Comparison of ENCODE assay signal across 8 cellular contexts in the genomic region with DNA sequence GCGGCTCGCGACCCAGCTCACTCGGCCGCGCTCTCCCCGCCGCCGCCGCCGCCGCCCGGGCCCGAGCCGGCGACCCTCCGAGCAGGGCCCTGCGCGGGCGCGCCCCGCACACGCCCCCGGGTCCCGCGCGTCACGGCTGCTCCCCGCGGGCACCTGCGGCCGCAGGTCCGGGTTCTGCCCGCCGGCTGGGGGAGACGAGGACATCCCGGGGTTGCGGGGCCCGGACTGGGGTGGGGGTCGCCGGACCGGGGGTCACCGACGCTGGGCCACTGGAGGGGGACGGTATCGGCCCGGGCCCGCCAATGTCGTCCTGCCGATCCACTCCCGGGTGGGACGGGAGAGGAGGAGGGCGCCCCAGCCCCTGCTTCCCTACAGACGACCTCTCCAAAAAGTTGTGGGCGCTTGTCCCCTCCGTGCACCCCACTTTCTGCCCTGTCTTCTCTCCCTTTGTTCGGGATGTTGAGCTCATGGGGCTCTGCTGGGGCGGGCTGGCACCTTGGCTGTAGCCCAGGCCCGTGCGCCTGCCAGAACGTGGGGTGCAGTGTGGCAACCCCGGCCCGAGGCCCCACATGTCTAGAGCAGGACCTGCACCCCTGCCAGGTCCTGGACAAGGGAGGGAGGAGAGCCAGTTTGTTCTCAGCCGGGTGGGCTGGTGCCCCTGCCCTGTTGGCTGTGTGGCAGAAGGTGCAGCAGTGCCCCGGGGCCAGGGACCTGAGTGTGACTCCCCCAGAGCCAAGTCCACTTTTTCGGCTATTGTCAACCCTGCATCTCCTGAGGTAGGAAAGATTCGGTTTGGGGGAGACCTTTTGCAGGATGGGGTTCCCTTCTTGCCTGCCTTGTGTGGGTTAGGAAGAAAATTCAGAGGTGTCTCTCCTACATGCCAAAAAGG. TPM values are rescaled to one million over a fixed set of nuclear protein-coding genes. Genes with fewer than 3 reads are reported as not detected.
DNase-seq lines count a peak whose midpoint lies in the region; ATAC-seq and TF ChIP-seq lines count a peak whose summit lies in the region.

No MANE protein-coding gene starts in this region.

- peaks cover 8% of the 10 kb centered on the region for H3K4me1 ChIP-seq in HAP-1
- H3K4me1 ChIP-seq in skeletal muscle satellite cell (ENCODE audit: control insufficient read depth, insufficient read depth, low read length), result peaks cover 17% of the 10 kb centered on the region

- intact Hi-C loops in left cardiac atrium (cut with DNase I), result loop anchor here (5.0 to 10.0 kb wide), 3 partner anchors 85 to 150 kb away; no protein-coding TSS in a partner anchor

- H3K4me3 ChIP-seq in AG09309 (ENCODE audit: control insufficient read depth, low read depth, low read length), result peak overlapping the region; percentile 80
- H3K4me3 ChIP-seq in HAP-1, result peak overlapping the region; percentile 53
- peak overlapping the region; percentile 82 for H3K4me3 ChIP-seq in skeletal muscle satellite cell (ENCODE audit: low read length)

- H3K27ac Mint-ChIP-seq in activated T-cell treated with anti-CD3 and anti-CD28 coated beads, Interleukin-2, amount 50 U/mL, for 72 hours, result peak overlapping the region; percentile 90

- no peaks in the 10 kb centered on the region for H3K9me3 Mint-ChIP-seq in activated T-cell treated with anti-CD3 and anti-CD28 coated beads, Interleukin-2, amount 50 U/mL, for 72 hours

- peak overlapping the region; percentile 78 for H3K9ac ChIP-seq in skeletal muscle satellite cell (ENCODE audit: low read depth, low read length)

- TF ChIP-seq CTCF in AG09309 (IDR thresholded peaks at IDR 0.05; ENCODE audit: control insufficient read depth, insufficient read depth, low read depth, low read length, missing control alignments), result no peak

- H3K36me3 Mint-ChIP-seq in activated T-cell treated with anti-CD3 and anti-CD28 coated beads, Interleukin-2, amount 50 U/mL, for 72 hours (ENCODE audit: insufficient read depth in 2 of 2), result peaks cover 0 to 2% of the 10 kb centered on the region in 2 donors

- H3K4me3 Mint-ChIP-seq in activated T-cell treated with anti-CD3 and anti-CD28 coated beads, Interleukin-2, amount 50 U/mL, for 72 hours, result peak overlapping the region; percentile 92 to 96

- DNase-seq in AG09309 (ENCODE audit: low read depth) (no peak), HAP-1 (ENCODE audit: low spot score in 2 of 2) (no peak), left cardiac atrium (peak; percentile 29), SKM-1 treated with dmso at 0.1 percent for 144 hours (lab: John Stamatoyannopoulos, UW; ENCODE audit: unreplicated experiment) (no peak), 8988T (no peak)
- DNase-seq in activated T-cell treated with anti-CD3 and anti-CD28 coated beads, Interleukin-2, amount 50 U/mL, for 72 hours, result peak; percentile 18 to 31

- H3K27me3 ChIP-seq in HAP-1 (ENCODE audit: low read depth) (no peaks in the 10 kb centered on the region), skeletal muscle satellite cell (ENCODE audit: control insufficient read depth, insufficient read depth, low read length) (no peaks in the 10 kb centered on the region)

- no peaks in the 10 kb centered on the region for H3K9me3 ChIP-seq in HAP-1
- H3K9me3 ChIP-seq in skeletal muscle satellite cell (replicated peaks; ENCODE audit: low read length), result no peaks in the 10 kb centered on the region

- peaks cover 50% of the 10 kb centered on the region for H3K4me1 Mint-ChIP-seq in activated T-cell treated with anti-CD3 and anti-CD28 coated beads, Interleukin-2, amount 50 U/mL, for 72 hours (ENCODE audit: low read depth)

- ATAC-seq in activated T-cell treated with anti-CD3 and anti-CD28 coated beads, Interleukin-2, amount 50 U/mL, for 72 hours (replicated peaks in 1 of 2), result peak; percentile 42 to 52
- ATAC-seq in left cardiac atrium (peak; percentile 1 to 29), HG03025 (IDR thresholded peaks at IDR 0.05; ENCODE audit: low FRiP score, unreplicated experiment) (no peak)

- H3K4me2 ChIP-seq in skeletal muscle satellite cell (ENCODE audit: low read length), result peak overlapping the region; percentile 97

- in situ Hi-C loops in HAP-1 (cut with MboI; ENCODE audit: low sequenced_read_pairs), result no loop called here

- no peaks in the 10 kb centered on the region for H3K36me3 ChIP-seq in HAP-1 (replicated peaks)
- H3K36me3 ChIP-seq in skeletal muscle satellite cell (ENCODE audit: insufficient read depth, low read length), result no peaks in the 10 kb centered on the region

- no peaks in the 10 kb centered on the region for H3K27me3 Mint-ChIP-seq in activated T-cell treated with anti-CD3 and anti-CD28 coated beads, Interleukin-2, amount 50 U/mL, for 72 hours (ENCODE audit: low read depth)

RNA-seq across cellular contexts. Expression of a gene that starts 40.2 kb away (rescaled TPM):
- total RNA-seq in activated T-cell treated with anti-CD3 and anti-CD28 coated beads, Interleukin-2, amount 50 U/mL, for 72 hours, result 1 to 10 TPM in 1 of 2 donors, under 1 TPM in 1; 0.83 to 1.3 TPM
- total RNA-seq in left cardiac atrium, result 1 to 10 TPM; 6.5 to 8.1 TPM
- total RNA-seq in skeletal muscle satellite cell (2012; rRNA removed), result under 0.01 and 0.25 TPM in 2 replicates

RNA-seq across cellular contexts. Expression of a gene that starts 42.6 kb away (rescaled TPM):
- 10 to 100 TPM; 42.8 to 53.5 TPM for total RNA-seq in activated T-cell treated with anti-CD3 and anti-CD28 coated beads, Interleukin-2, amount 50 U/mL, for 72 hours
- total RNA-seq in left cardiac atrium, result 10 to 100 TPM; 58.5 to 95.4 TPM
- total RNA-seq in skeletal muscle satellite cell (2012; rRNA removed), result 9.2 and 9.6 TPM in 2 replicates

Comparison
In these comparisons a context has a peak if more than half of its experiments do, and no peak if none do; other contexts are left out.
1. DNase-seq: peak in activated T-cell treated with anti-CD3 and anti-CD28 coated beads, Interleukin-2, amount 50 U/mL, for 72 hours (2 of 2) and left cardiac atrium (single experiment); none in AG09309 (single experiment), HAP-1 (0 of 2), SKM-1 treated with dmso at 0.1 percent for 144 hours (single experiment) and 8988T (single experiment).
2. Peak in every context shown above with its lines, with median percentiles within 50 percentile points of each other: H3K4me3 ChIP-seq.